21 cellular contexts compared by ENCODE assay signal in genomic region chr19:58044886-58045285, GRCh38. TPM values are rescaled to one million over a fixed set of nuclear protein-coding genes. Genes with fewer than 3 reads are reported as not detected.
DNase-seq lines count a peak whose midpoint lies in the region; ATAC-seq, FAIRE-seq and TF ChIP-seq lines count a peak whose summit lies in the region.
"Had no signal": no experiment of that assay in that cellular context is flagged by ENCODE, and none has a peak within 500 bp of the region (broad histone marks: within the 10 kb centered on the region; RNA-seq: fewer than 3 reads in every experiment).

No MANE protein-coding gene starts in this region.

- H3K9me3 Mint-ChIP-seq in endodermal cell = peaks cover 90% of the 10 kb centered on the region

- H4K20me1 ChIP-seq in K562 (replicated peaks; ENCODE audit: control insufficient read depth, insufficient read depth, low read length) (no peaks in the 10 kb centered on the region), osteoblast (ENCODE audit: insufficient read depth, low read length) (no peaks in the 10 kb centered on the region)

- POLR2A ChIA-PET in K562 (lab: Yijun Ruan, JAX) = interaction anchor here (0.6 to 0.8 kb wide), 2 partner anchors 17 to 138 kb away, joined by 3 read pairs; no protein-coding TSS in a partner anchor

- H3K9me1 ChIP-seq in K562 (ENCODE audit: control insufficient read depth, insufficient read depth, low read length) = no peaks in the 10 kb centered on the region

- no peak for TF ChIP-seq POLR2A in K562 (conservative IDR thresholded peaks at IDR 0.05)

- no TSS peak for BruUV-seq in K562 (replicated peaks; lab: Mats Ljungman, UMichigan)

- H3K27me3 Mint-ChIP-seq in endodermal cell (ENCODE audit: insufficient read depth) = peaks cover 51% of the 10 kb centered on the region
- H3K27me3 Mint-ChIP-seq: CD4-positive, CD25-positive, alpha-beta regulatory T cell; IgD-negative memory B cell had no signal

- intact Hi-C loops in K562 (cut with micrococcal nuclease) = no loop called here

- no peak for FAIRE-seq in K562 (lab: Jason Lieb, UNC)
- FAIRE-seq: A204.1, D721Med, G401.6, GM12891, HTR-8/SVneo had no signal

- H3K36me3 ChIP-seq in K562 (ENCODE audit: control insufficient read depth, insufficient read depth, low read length) = no peaks in the 10 kb centered on the region
- H3K36me3 ChIP-seq in osteoblast (ENCODE audit: insufficient read depth, low read length) = no peaks in the 10 kb centered on the region
- no peaks in the 10 kb centered on the region for H3K36me3 ChIP-seq in endodermal cell (ENCODE audit: control insufficient read depth, insufficient read depth, low read length)
- H3K36me3 ChIP-seq: BE2C had no signal

- H3K4me3 ChIP-seq in K562 (0 out of 2 replicates have a peak overlapping the region, but pooled peaks have one; percentile 18), osteoblast (ENCODE audit: insufficient read depth, low read length) (no peak overlapping the region), endodermal cell (ENCODE audit: low read length) (no peak overlapping the region)
- H3K4me3 ChIP-seq: GM23338 had no signal

- H3K27ac Mint-ChIP-seq in endodermal cell = no peak overlapping the region
- H3K27ac Mint-ChIP-seq: CD8-positive, alpha-beta memory T cell; GM23338; H9; IgD-negative memory B cell had no signal

- peak overlapping the region; percentile 43 for H3K4me2 ChIP-seq in K562 (ENCODE audit: insufficient read depth, low read length)
- no peak overlapping the region for H3K4me2 ChIP-seq in osteoblast (ENCODE audit: insufficient read depth, low read length)
- H3K4me2 ChIP-seq: GM23338 had no signal

- WGBS in K562 (ENCODE audit: insufficient coverage, low coverage, missing lambda C conversion rate) = 3% methylated on average over 26 of the region's 26 CpGs
- 93 to 96% methylated on average over 19 to 26 of the region's 26 CpGs for WGBS in endodermal cell (ENCODE audit: insufficient coverage in 1 of 2, insufficient read length in 1 of 2), 2 experiments

- H3K36me3 Mint-ChIP-seq in endodermal cell (ENCODE audit: low read depth) = peaks cover 6% of the 10 kb centered on the region
- H3K36me3 Mint-ChIP-seq: IgD-negative memory B cell had no signal

- ATAC-seq in K562 = peak; percentile 49; the same call in 2 of the 3 replicates
- ATAC-seq: GM23338 had no signal

- no peak for TF ChIP-seq EP300 in K562 (IDR thresholded peaks at IDR 0.05; ENCODE audit: low read length)

- peaks cover 0 to 16% of the 10 kb centered on the region in 2 experiments; a peak in 2 of 5 replicates for H3K4me1 ChIP-seq in K562 (replicated peaks in 1 of 2; ENCODE audit: control insufficient read depth in 2 of 2, insufficient read depth in 2 of 2, low read length in 2 of 2)
- H3K4me1 ChIP-seq in osteoblast (ENCODE audit: insufficient read depth, low read length) = no peaks in the 10 kb centered on the region
- H3K4me1 ChIP-seq in endodermal cell (ENCODE audit: control insufficient read depth, insufficient read depth, low read length) = no peaks in the 10 kb centered on the region
- H3K4me1 ChIP-seq: BE2C had no signal

- H3K9me3 ChIP-seq in K562 (replicated peaks; ENCODE audit: control insufficient read depth, insufficient read depth, low read depth, low read length) (no peaks in the 10 kb centered on the region), osteoblast (ENCODE audit: low read depth, low read length) (peaks cover 3% of the 10 kb centered on the region), endodermal cell (ENCODE audit: control insufficient read depth, low read length) (peaks cover 12% of the 10 kb centered on the region)
- H3K9me3 ChIP-seq: BE2C had no signal

- no peaks in the 10 kb centered on the region for H3K79me2 ChIP-seq in K562 (ENCODE audit: control insufficient read depth, insufficient read depth, low read length)
- H3K79me2 ChIP-seq in osteoblast (ENCODE audit: insufficient read depth, low read length) = no peaks in the 10 kb centered on the region

- H3K27me3 ChIP-seq in K562 (ENCODE audit: control insufficient read depth in 2 of 2, insufficient read depth in 2 of 2, low read length in 2 of 2) = peaks cover 0 to 10% of the 10 kb centered on the region in 2 experiments; a peak in 2 of 5 replicates
- no peaks in the 10 kb centered on the region for H3K27me3 ChIP-seq in osteoblast (ENCODE audit: insufficient read depth, low read length)
- no peaks in the 10 kb centered on the region for H3K27me3 ChIP-seq in endodermal cell (ENCODE audit: control insufficient read depth, insufficient read depth, low read length, poor library complexity, severe bottlenecking)
- H3K27me3 ChIP-seq: BE2C had no signal

- no peak for TF ChIP-seq CTCF in K562 (IDR thresholded peaks at IDR 0.05 in 2 of 3, conservative IDR thresholded peaks at IDR 0.05 in 1 of 3; ENCODE audit: insufficient read depth in 2 of 3, low read depth in 1 of 3, low read length in 3 of 3)
- no peak for TF ChIP-seq CTCF in osteoblast (IDR thresholded peaks at IDR 0.05; ENCODE audit: extremely low read depth, low read depth, low read length)
- TF ChIP-seq CTCF in endodermal cell (conservative IDR thresholded peaks at IDR 0.05) = no peak

- H2AFZ ChIP-seq in K562 (ENCODE audit: low read depth, low read length) (peak overlapping the region; percentile 33; the same call in 1 of the 2 replicates), osteoblast (ENCODE audit: low read length) (no peak overlapping the region)
- H2AFZ ChIP-seq: GM23338 had no signal

- no peak for TF ChIP-seq RAD21 in K562 (CRISPR knock-in tag; conservative IDR thresholded peaks at IDR 0.05 in 1 of 2, IDR thresholded peaks at IDR 0.05 in 1 of 2)

- no peak overlapping the region for H3K4me3 Mint-ChIP-seq in endodermal cell
- H3K4me3 Mint-ChIP-seq: CD4-positive, CD25-positive, alpha-beta regulatory T cell; CD8-positive, alpha-beta memory T cell; GM23338; H9 had no signal

- in situ Hi-C loops in K562 (cut with MboI) = no loop called here

- H3K27ac ChIP-seq in K562 (ENCODE audit: extremely low read depth, low read depth, low read length) (no peak overlapping the region), osteoblast (ENCODE audit: low read depth, low read length) (no peak overlapping the region), endodermal cell (ENCODE audit: low read depth, low read length) (no peak overlapping the region)

- no peaks in the 10 kb centered on the region for H3K4me1 Mint-ChIP-seq in endodermal cell
- H3K4me1 Mint-ChIP-seq: CD4-positive, CD25-positive, alpha-beta regulatory T cell; CD8-positive, alpha-beta memory T cell; GM23338; IgD-negative memory B cell had no signal

- CTCF ChIA-PET in K562 (lab: Yijun Ruan, JAX; ENCODE audit: low intra/inter-chr PET ratio) = no interaction called here

- H3K9ac ChIP-seq in K562 (ENCODE audit: insufficient read depth in 1 of 2, low read depth in 2 of 2, low read length in 2 of 2) = 0 out of 4 replicates have a peak overlapping the region, but pooled peaks of 1 of the 2 experiments have one; percentile 17
- H3K9ac ChIP-seq in endodermal cell (ENCODE audit: extremely low read depth, low read length, poor library complexity, severe bottlenecking) = no peak overlapping the region

- DNase-seq in D341Med (ENCODE audit: low spot score) = peak; percentile 17
- peak in 1 of 4 experiments; percentile 20 for DNase-seq in K562 (ENCODE audit: extremely low read depth in 1 of 4, low spot score in 3 of 4)
- DNase-seq in osteoblast (ENCODE audit: insufficient read length, low spot score, missing footprints) = peak; percentile 13
- no peak for DNase-seq in SK-N-DZ (ENCODE audit: low spot score)
- DNase-seq in endodermal cell = no peak
- DNase-seq in NCI-H2227 treated with DMSO at 0.1 percent for 48 hours (lab: John Stamatoyannopoulos, UW) = no peak
- DNase-seq: ACHN; BE2C; C1 segment of cervical spinal cord; CD4-positive, CD25-positive, alpha-beta regulatory T cell; CD8-positive, alpha-beta memory T cell; COR-L47; H9; KG1 had no signal

RNA-seq across cellular contexts. Expression of gene ZSCAN1, which starts 11.1 kb away (rescaled TPM):
- not detected in 2 replicates for total RNA-seq in K562 (2011; cell fraction: chromatin; rRNA removed; ENCODE audit: low replicate concordance)
- not detected in 2 replicates for total RNA-seq in K562 (2011; cell fraction: nucleolus; rRNA removed)
- not detected in 2 replicates for total RNA-seq in K562 (2011; cell fraction: nucleoplasm; rRNA removed)
- total RNA-seq in K562 (2014; rRNA removed) (not detected in 2 replicates), K562 (2014; rRNA removed; fragmentation: Illumina TruSeq; extraction: Trizol) (not detected in 2 replicates), K562 (2015; rRNA removed; fragmentation: Illumina TruSeq; extraction: Trizol) (not detected in 2 replicates), K562 (2021) (not detected in 2 replicates), osteoblast (0.36 TPM in 1 of 2 replicates, not detected in the other), endodermal cell (1 to 10 TPM; 1.5 to 2.2 TPM)
- polyA plus RNA-seq in K562 (2011; rRNA removed) (not detected in 2 replicates), K562 (2014; fragmentation: Illumina TruSeq; extraction: Trizol) (not detected in 2 replicates), K562 (2014; fragmentation: Nextera tagmentation; extraction: Ambion mirVana) (not detected), K562 (2014; rRNA removed) (not detected in 2 replicates)
- not detected in 2 replicates for polyA plus RNA-seq in K562 (2011; cell fraction: cytosol; rRNA removed)
- not detected in 2 replicates for polyA plus RNA-seq in K562 (2011; cell fraction: nucleus; rRNA removed)
- 0.08 TPM in 1 of 2 replicates, not detected in the other for polyA plus RNA-seq in K562 (2012)
- polyA minus RNA-seq in K562 (2011; rRNA and poly(A)+ RNA removed) = not detected in 2 replicates
- polyA minus RNA-seq in K562 (2011; cell fraction: cytosol; rRNA and poly(A)+ RNA removed) = not detected in 2 replicates
- not detected in 2 replicates for polyA minus RNA-seq in K562 (2011; cell fraction: nucleus; rRNA and poly(A)+ RNA removed)
- 2.3 and 4.3 TPM in 2 replicates for polyA plus RNA-seq in SK-N-DZ (2014; cell fraction: cytosol; rRNA removed)
- 3.3 and 6.2 TPM in 2 replicates for polyA plus RNA-seq in SK-N-DZ (2014; cell fraction: nucleus; rRNA removed)
- 1.5 TPM for polyA plus RNA-seq in endodermal cell (2013, experiment 1 of 2)
- 0.75 TPM for polyA plus RNA-seq in endodermal cell (2013, experiment 2 of 2)
- total RNA-seq: CD4-positive, CD25-positive, alpha-beta regulatory T cell; CD8-positive, alpha-beta memory T cell had no signal
- polyA plus RNA-seq: CD4-positive, CD25-positive, alpha-beta regulatory T cell; CD8-positive, alpha-beta memory T cell; IgD-negative memory B cell had no signal

RNA-seq across cellular contexts. Expression of gene ZNF135, which starts 14.2 kb away (rescaled TPM):
- not detected in 2 replicates for total RNA-seq in K562 (2011; cell fraction: chromatin; rRNA removed; ENCODE audit: low replicate concordance)
- not detected in 2 replicates for total RNA-seq in K562 (2011; cell fraction: nucleolus; rRNA removed)
- not detected in 2 replicates for total RNA-seq in K562 (2011; cell fraction: nucleoplasm; rRNA removed)
- total RNA-seq in K562 (2014; rRNA removed) (not detected in 2 replicates), K562 (2014; rRNA removed; fragmentation: Illumina TruSeq; extraction: Trizol) (not detected in 2 replicates), K562 (2015; rRNA removed; fragmentation: Illumina TruSeq; extraction: Trizol) (not detected in 2 replicates), K562 (2021) (not detected in 2 replicates), osteoblast (6.5 and 8.3 TPM in 2 replicates), endodermal cell (10 to 100 TPM in 1 of 2 donors, 1 to 10 TPM in 1; 9.3 to 12.0 TPM)
- polyA plus RNA-seq in K562 (2011; rRNA removed) (not detected in 2 replicates), K562 (2014; fragmentation: Illumina TruSeq; extraction: Trizol) (not detected in 2 replicates), K562 (2014; fragmentation: Nextera tagmentation; extraction: Ambion mirVana) (not detected), K562 (2014; rRNA removed) (not detected in 2 replicates)
- polyA plus RNA-seq in K562 (2011; cell fraction: cytosol; rRNA removed) = not detected in 2 replicates
- polyA plus RNA-seq in K562 (2011; cell fraction: nucleus; rRNA removed) = not detected in 2 replicates
- polyA plus RNA-seq in K562 (2012) = 0.03 TPM in 2 replicates
- not detected in 2 replicates for polyA minus RNA-seq in K562 (2011; rRNA and poly(A)+ RNA removed)
- not detected in 2 replicates for polyA minus RNA-seq in K562 (2011; cell fraction: cytosol; rRNA and poly(A)+ RNA removed)
- not detected in 2 replicates for polyA minus RNA-seq in K562 (2011; cell fraction: nucleus; rRNA and poly(A)+ RNA removed)
- polyA plus RNA-seq in SK-N-DZ (2014; cell fraction: cytosol; rRNA removed) = 1.1 and 1.5 TPM in 2 replicates
- polyA plus RNA-seq in SK-N-DZ (2014; cell fraction: nucleus; rRNA removed) = 2.8 and 3.3 TPM in 2 replicates
- polyA plus RNA-seq in endodermal cell (2013, experiment 1 of 2) = 3.7 TPM
- 2.8 TPM for polyA plus RNA-seq in endodermal cell (2013, experiment 2 of 2)

RNA-seq across cellular contexts. Expression of gene ZNF606, which starts 42.3 kb away (rescaled TPM):
- 1.8 and 1.9 TPM in 2 replicates for total RNA-seq in K562 (2011; cell fraction: chromatin; rRNA removed; ENCODE audit: low replicate concordance)
- total RNA-seq in K562 (2011; cell fraction: nucleolus; rRNA removed) = 2.0 and 3.2 TPM in 2 replicates
- 1.5 and 1.6 TPM in 2 replicates for total RNA-seq in K562 (2011; cell fraction: nucleoplasm; rRNA removed)
- total RNA-seq in K562 (2014; rRNA removed) (0.18 and 0.53 TPM in 2 replicates), K562 (2014; rRNA removed; fragmentation: Illumina TruSeq; extraction: Trizol) (0.32 and 0.44 TPM in 2 replicates), K562 (2015; rRNA removed; fragmentation: Illumina TruSeq; extraction: Trizol) (0.25 and 0.34 TPM in 2 replicates), K562 (2021) (0.45 and 0.84 TPM in 2 replicates), osteoblast (16.3 and 17.4 TPM in 2 replicates), endodermal cell (10 to 100 TPM; 25.8 to 34.7 TPM)
- polyA plus RNA-seq in K562 (2011; rRNA removed) (0.28 TPM in 1 of 2 replicates, not detected in the other), K562 (2014; fragmentation: Illumina TruSeq; extraction: Trizol) (0.31 and 0.37 TPM in 2 replicates), K562 (2014; fragmentation: Nextera tagmentation; extraction: Ambion mirVana) (under 1 TPM; 0.03 to 0.08 TPM), K562 (2014; rRNA removed) (0.77 and 0.98 TPM in 2 replicates)
- 0.07 and 0.60 TPM in 2 replicates for polyA plus RNA-seq in K562 (2011; cell fraction: cytosol; rRNA removed)
- polyA plus RNA-seq in K562 (2011; cell fraction: nucleus; rRNA removed) = 0.13 and 0.75 TPM in 2 replicates
- polyA plus RNA-seq in K562 (2012) = 0.43 and 1.5 TPM in 2 replicates
- 0.03 and 0.60 TPM in 2 replicates for polyA minus RNA-seq in K562 (2011; rRNA and poly(A)+ RNA removed)
- polyA minus RNA-seq in K562 (2011; cell fraction: cytosol; rRNA and poly(A)+ RNA removed) = not detected in 2 replicates
- 0.54 TPM in 1 of 2 replicates, not detected in the other for polyA minus RNA-seq in K562 (2011; cell fraction: nucleus; rRNA and poly(A)+ RNA removed)
- polyA plus RNA-seq in SK-N-DZ (2014; cell fraction: cytosol; rRNA removed) = 8.3 and 10.2 TPM in 2 replicates
- 29.1 and 40.2 TPM in 2 replicates for polyA plus RNA-seq in SK-N-DZ (2014; cell fraction: nucleus; rRNA removed)
- 22.0 TPM for polyA plus RNA-seq in endodermal cell (2013, experiment 1 of 2)
- polyA plus RNA-seq in endodermal cell (2013, experiment 2 of 2) = 21.2 TPM

RNA-seq across cellular contexts. Expression of gene ZSCAN18, which starts 53.1 kb away (rescaled TPM):
- total RNA-seq in K562 (2011; cell fraction: chromatin; rRNA removed; ENCODE audit: low replicate concordance) = 0.97 and 1.7 TPM in 2 replicates
- total RNA-seq in K562 (2011; cell fraction: nucleolus; rRNA removed) = 1.2 and 2.0 TPM in 2 replicates
- 1.2 and 2.1 TPM in 2 replicates for total RNA-seq in K562 (2011; cell fraction: nucleoplasm; rRNA removed)
- total RNA-seq in K562 (2014; rRNA removed) = 0.23 and 0.65 TPM in 2 replicates
- total RNA-seq in K562 (2014; rRNA removed; fragmentation: Illumina TruSeq; extraction: Trizol) = 0.07 and 0.35 TPM in 2 replicates
- total RNA-seq in K562 (2015; rRNA removed; fragmentation: Illumina TruSeq; extraction: Trizol) = 0.14 and 0.30 TPM in 2 replicates
- total RNA-seq in K562 (2021) = 0.81 and 1.0 TPM in 2 replicates
- 0.38 and 0.43 TPM in 2 replicates for polyA plus RNA-seq in K562 (2011; rRNA removed)
- 0.21 and 0.43 TPM in 2 replicates for polyA plus RNA-seq in K562 (2011; cell fraction: cytosol; rRNA removed)
- 1.2 and 2.6 TPM in 2 replicates for polyA plus RNA-seq in K562 (2011; cell fraction: nucleus; rRNA removed)
- 0.94 and 4.6 TPM in 2 replicates for polyA plus RNA-seq in K562 (2012)
- 0.40 and 0.48 TPM in 2 replicates for polyA plus RNA-seq in K562 (2014; fragmentation: Illumina TruSeq; extraction: Trizol)
- polyA plus RNA-seq in K562 (2014; fragmentation: Nextera tagmentation; extraction: Ambion mirVana) = under 1 TPM in 1 of 2 experiments, not detected in 1; 0.08 TPM
- polyA plus RNA-seq in K562 (2014; rRNA removed) = 0.71 and 1.9 TPM in 2 replicates
- polyA minus RNA-seq in K562 (2011; rRNA and poly(A)+ RNA removed) = 0.15 and 0.25 TPM in 2 replicates
- not detected in 2 replicates for polyA minus RNA-seq in K562 (2011; cell fraction: cytosol; rRNA and poly(A)+ RNA removed)
- polyA minus RNA-seq in K562 (2011; cell fraction: nucleus; rRNA and poly(A)+ RNA removed) = 0.89 and 1.3 TPM in 2 replicates
- total RNA-seq in osteoblast = 49.8 and 60.4 TPM in 2 replicates
- 32.4 and 33.7 TPM in 2 replicates for polyA plus RNA-seq in SK-N-DZ (2014; cell fraction: cytosol; rRNA removed)
- polyA plus RNA-seq in SK-N-DZ (2014; cell fraction: nucleus; rRNA removed) = 87.0 and 135 TPM in 2 replicates
- total RNA-seq in endodermal cell = 100 to 1,000 TPM in 1 of 2 donors, 10 to 100 TPM in 1; 68.2 to 112 TPM
- polyA plus RNA-seq in endodermal cell (2013, experiment 1 of 2) = 94.4 TPM
- polyA plus RNA-seq in endodermal cell (2013, experiment 2 of 2) = 74.3 TPM

Comparison
In these comparisons a context has a peak if more than half of its experiments do, and no peak if none do; other contexts are left out.
1. DNase-seq: peak in D341Med (single experiment) and osteoblast (single experiment); none in SK-N-DZ (single experiment), endodermal cell (single experiment) and NCI-H2227 treated with DMSO at 0.1 percent for 48 hours (single experiment).